ENCODE assay signal across 10 cellular contexts in genomic region chr5:148827723-148828122, GRCh38. TPM values are rescaled to one million over a fixed set of nuclear protein-coding genes. Genes with fewer than 3 reads are reported as not detected.
DNase-seq lines count a peak whose midpoint lies in the region; ATAC-seq and TF ChIP-seq lines count a peak whose summit lies in the region.
"Had no signal": no experiment of that assay in that cellular context is flagged by ENCODE, and none has a peak within 500 bp of the region (broad histone marks: within the 10 kb centered on the region; RNA-seq: fewer than 3 reads in every experiment).

No MANE protein-coding gene starts in this region.

- TF ChIP-seq RAD21 in IMR-90 (IDR thresholded peaks at IDR 0.05; ENCODE audit: low read length): no peak

- H2AK5ac ChIP-seq in IMR-90 (ENCODE audit: low read depth, low read length): peak overlapping the region; percentile 74; the same call in 1 of the 2 replicates

- whole genome bisulfite sequencing in IMR-90 (ENCODE audit: extremely low coverage in 2 of 2, insufficient read length in 1 of 2), 2 experiments: 100% methylated on average over 1 of the region's 7 CpGs; no CpG with 5 or more reads in 1 of the 2 experiments

- dilution Hi-C loops in IMR-90 (cut with HindIII; ENCODE audit: low sequenced_read_pairs, unreplicated experiment): no loop called here

- peak overlapping the region; percentile 94 for H3K4me3 Mint-ChIP-seq in central memory CD8-positive, alpha-beta T cell
- peak overlapping the region; percentile 89 to 97 (median 94) for H3K4me3 Mint-ChIP-seq in naive B cell

- H3K9me3 ChIP-seq in IMR-90 (ENCODE audit: control insufficient read depth, insufficient read depth, low read length) (no peaks in the 10 kb centered on the region), A673 (ENCODE audit: low read depth, low read length, poor library complexity, severe bottlenecking) (no peaks in the 10 kb centered on the region)

- H3K27me3 Mint-ChIP-seq in central memory CD8-positive, alpha-beta T cell: no peaks in the 10 kb centered on the region
- no peaks in the 10 kb centered on the region for H3K27me3 Mint-ChIP-seq in naive B cell

- BruUV-seq in IMR-90 (replicated peaks; lab: Mats Ljungman, UMichigan) (no TSS peak), A673 (replicated peaks; lab: Mats Ljungman, UMichigan) (no TSS peak)

- TF ChIP-seq CTCF in 22Rv1 (IDR thresholded peaks at IDR 0.05) (no peak), IMR-90 (conservative IDR thresholded peaks at IDR 0.05; ENCODE audit: low read depth, low read length) (no peak), A673 (conservative IDR thresholded peaks at IDR 0.05; ENCODE audit: low read depth, low read length) (no peak)

- peak overlapping the region; percentile 9; the same call in 1 of the 2 replicates for H3K27ac ChIP-seq in 22Rv1
- no peak overlapping the region for H3K27ac ChIP-seq in IMR-90 (ENCODE audit: insufficient read depth, low read length)
- H3K27ac ChIP-seq in A673 (ENCODE audit: low read depth, low read length, poor library complexity, severe bottlenecking): no peak overlapping the region

- DNase-seq in IMR-90 (peak; percentile 18), naive B cell (no peak), hepatic stellate cell (ENCODE audit: low spot score) (no peak), A673 (ENCODE audit: low spot score) (no peak)
- DNase-seq in central memory CD8-positive, alpha-beta T cell (ENCODE audit: low spot score in 2 of 2): no peak
- DNase-seq in effector CD8-positive, alpha-beta T cell (lab: John Stamatoyannopoulos, UW): no peak
- DNase-seq: activated gamma-delta T cell, DMS79 had no signal

- H3K36me3 ChIP-seq in IMR-90 (ENCODE audit: control insufficient read depth, insufficient read depth, low read length) (no peaks in the 10 kb centered on the region), A673 (ENCODE audit: insufficient read depth, low read length, poor library complexity, severe bottlenecking) (no peaks in the 10 kb centered on the region)

- H3K4me3 ChIP-seq in IMR-90 (ENCODE audit: insufficient read depth, low read depth, low read length) (peak overlapping the region; percentile 28; the same call in 1 of the 2 replicates), A673 (ENCODE audit: low read depth, low read length, poor library complexity, severe bottlenecking) (no peak overlapping the region)

- no peak overlapping the region for H2BK15ac ChIP-seq in IMR-90 (ENCODE audit: low read depth, low read length)

- TF ChIP-seq POLR2A in IMR-90 (IDR thresholded peaks at IDR 0.05; ENCODE audit: low read depth, low read length): no peak

- peak overlapping the region; percentile 17 for H2AK9ac ChIP-seq in IMR-90 (replicated peaks; ENCODE audit: low read depth, low read length, poor library complexity)

- H4K8ac ChIP-seq in IMR-90 (ENCODE audit: low read depth in 2 of 2, low read length in 2 of 2): no peak overlapping the region; a peak in 1 of 4 replicates

- H3K4me2 ChIP-seq in IMR-90 (ENCODE audit: low read depth, low read length): peak overlapping the region; percentile 65

- peak overlapping the region; percentile 28 for H2AFZ ChIP-seq in IMR-90 (replicated peaks; ENCODE audit: low read length, poor library complexity)

- H3K27ac Mint-ChIP-seq in central memory CD8-positive, alpha-beta T cell (ENCODE audit: low read depth): peak overlapping the region; percentile 92
- peak overlapping the region; percentile 17 to 84 (median 64) for H3K27ac Mint-ChIP-seq in naive B cell

- 0 out of 2 replicates have a peak overlapping the region, but pooled peaks have one; percentile 10 for H3K4ac ChIP-seq in IMR-90 (ENCODE audit: low read depth, low read length)

- no peaks in the 10 kb centered on the region for H3K9me3 Mint-ChIP-seq in central memory CD8-positive, alpha-beta T cell
- H3K9me3 Mint-ChIP-seq in naive B cell: no peaks in the 10 kb centered on the region

- peaks cover 66% of the 10 kb centered on the region for H3K4me1 Mint-ChIP-seq in central memory CD8-positive, alpha-beta T cell
- peaks cover 60 to 74% (median 73%) of the 10 kb centered on the region in 3 donors for H3K4me1 Mint-ChIP-seq in naive B cell

- H3K9me1 ChIP-seq in IMR-90 (ENCODE audit: insufficient read depth, low read length): peaks cover 32% of the 10 kb centered on the region

- in situ Hi-C loops in IMR-90 (cut with MboI; ENCODE audit: low sequenced_read_pairs): loop anchor here (10.0 kb wide), 1 partner anchor 167 kb away; no protein-coding TSS in a partner anchor

- H3K18ac ChIP-seq in IMR-90 (ENCODE audit: low read depth, low read length): no peak overlapping the region

- no peak overlapping the region for H3K9ac ChIP-seq in IMR-90 (ENCODE audit: low read depth, low read length)

- no peak overlapping the region for H2BK120ac ChIP-seq in IMR-90 (ENCODE audit: low read depth, low read length)

- intact Hi-C loops in IMR-90 (cut with micrococcal nuclease) (loop anchor here (5.0 kb wide), 3 partner anchors 85 to 300 kb away; no protein-coding TSS in a partner anchor), A673 (cut with micrococcal nuclease; ENCODE audit: unreplicated experiment) (loop anchor here (10.0 kb wide), 2 partner anchors 167 to 287 kb away; no protein-coding TSS in a partner anchor)

- no peak overlapping the region for H2BK5ac ChIP-seq in IMR-90 (ENCODE audit: low read depth, low read length, poor library complexity, severe bottlenecking)

- POLR2A ChIA-PET in IMR-90 (lab: Charles Lee; ENCODE audit: unreplicated experiment) (no interaction called here), A673 (lab: Charles Lee; ENCODE audit: low non-redundant PET) (no interaction called here)

- H2BK20ac ChIP-seq in IMR-90 (ENCODE audit: low read depth, low read length): no peak overlapping the region

- ATAC-seq in IMR-90 (ENCODE audit: low read depth) (no peak), naive B cell (ENCODE audit: low read depth in 2 of 2) (no peak), HG02759 (IDR thresholded peaks at IDR 0.05; ENCODE audit: unreplicated experiment) (no peak)
- ATAC-seq in central memory CD8-positive, alpha-beta T cell (replicated peaks; ENCODE audit: extremely low read depth, poor library complexity, severe bottlenecking): no peak

- no peak overlapping the region for H3K56ac ChIP-seq in IMR-90 (ENCODE audit: extremely low read depth, insufficient read depth, low read length)

- H3K79me1 ChIP-seq in IMR-90 (ENCODE audit: low read depth in 1 of 2, low read length in 2 of 2): peaks cover 24 to 48% of the 10 kb centered on the region in 2 experiments

- no peak overlapping the region; the same call in 1 of the 2 replicates for H3K14ac ChIP-seq in IMR-90 (replicated peaks; ENCODE audit: low read depth, low read length)

- peaks cover 27% of the 10 kb centered on the region for H3K36me3 Mint-ChIP-seq in central memory CD8-positive, alpha-beta T cell (ENCODE audit: insufficient read depth)
- H3K36me3 Mint-ChIP-seq in naive B cell: no peaks in the 10 kb centered on the region

- peaks cover 6% of the 10 kb centered on the region; the same call in 1 of the 2 replicates for H4K20me1 ChIP-seq in IMR-90 (ENCODE audit: insufficient read depth, low read length)

- H4K91ac ChIP-seq in IMR-90 (ENCODE audit: insufficient read depth, low read depth, low read length): no peak overlapping the region

- H3K23ac ChIP-seq in IMR-90 (ENCODE audit: low read depth, low read length): peak overlapping the region; percentile 38; the same call in 1 of the 2 replicates

- CTCF ChIA-PET in IMR-90 (lab: Yijun Ruan, JAX) (interaction anchor here (1.1 to 1.8 kb wide), 4 partner anchors 10 to 207 kb away, joined by 4 to 8 read pairs (median 6); no protein-coding TSS in a partner anchor), A673 (lab: Charles Lee) (no interaction called here)

- peaks cover 15% of the 10 kb centered on the region for H3K4me1 ChIP-seq in IMR-90 (ENCODE audit: control insufficient read depth, insufficient read depth, low read length)
- peaks cover 4% of the 10 kb centered on the region for H3K4me1 ChIP-seq in A673 (ENCODE audit: insufficient read depth, low read length, poor library complexity, severe bottlenecking)

- H4K5ac ChIP-seq in IMR-90 (ENCODE audit: low read depth, low read length): no peak overlapping the region

- H3K27me3 ChIP-seq in IMR-90 (ENCODE audit: control insufficient read depth, insufficient read depth, low read length) (no peaks in the 10 kb centered on the region), A673 (replicated peaks; ENCODE audit: insufficient read depth, low read depth, low read length, poor library complexity) (peaks cover 57% of the 10 kb centered on the region)

TF ChIP-seq in IMR-90, 13 proteins besides CTCF, POLR2A, EP300 and RAD21 (continues in another document):
- TF ChIP-seq RCOR1 (IDR thresholded peaks at IDR 0.05; ENCODE audit: insufficient replicate concordance, low read length) (no peak), CHD1 (IDR thresholded peaks at IDR 0.05; ENCODE audit: low read depth, low read length) (no peak), BHLHE40 (IDR thresholded peaks at IDR 0.05; ENCODE audit: low read depth, low read length) (no peak), CEBPB (IDR thresholded peaks at IDR 0.05; ENCODE audit: low read depth, low read length) (no peak), MAFK (IDR thresholded peaks at IDR 0.05; ENCODE audit: low read depth, low read length) (no peak), ELK1 (IDR thresholded peaks at IDR 0.05; ENCODE audit: borderline replicate concordance, low read depth, low read length) (no peak), FOS (IDR thresholded peaks at IDR 0.05; ENCODE audit: low read depth, low read length) (no peak), NFE2L2 (IDR thresholded peaks at IDR 0.05; ENCODE audit: low read depth, low read length) (no peak), MAZ (IDR thresholded peaks at IDR 0.05; ENCODE audit: borderline replicate concordance, low read depth, low read length) (no peak), SMC3 (IDR thresholded peaks at IDR 0.05; ENCODE audit: low read depth, low read length) (no peak)

RNA-seq across cellular contexts. Expression of gene ADRB2, which starts 1.3 kb away (rescaled TPM):
- total RNA-seq in IMR-90 (2012; rRNA removed) (3.4 and 4.4 TPM in 2 replicates), A673 (2021) (not detected in 2 replicates)
- polyA plus RNA-seq in IMR-90 (2012; rRNA removed) (1.6 and 2.7 TPM in 2 replicates), naive B cell (ENCODE audit: low read depth in 6 of 6) (1 to 10 TPM; 1.9 to 5.1 (median 4.0) TPM)
- polyA plus RNA-seq in IMR-90 (2012; cell fraction: cytosol; rRNA removed): 1.6 and 1.9 TPM in 2 replicates
- 2.0 and 2.4 TPM in 2 replicates for polyA plus RNA-seq in IMR-90 (2012; cell fraction: nucleus; rRNA removed; ENCODE audit: low replicate concordance)
